Comparison of ENCODE assay signal across 8 cellular contexts in the genomic region with DNA sequence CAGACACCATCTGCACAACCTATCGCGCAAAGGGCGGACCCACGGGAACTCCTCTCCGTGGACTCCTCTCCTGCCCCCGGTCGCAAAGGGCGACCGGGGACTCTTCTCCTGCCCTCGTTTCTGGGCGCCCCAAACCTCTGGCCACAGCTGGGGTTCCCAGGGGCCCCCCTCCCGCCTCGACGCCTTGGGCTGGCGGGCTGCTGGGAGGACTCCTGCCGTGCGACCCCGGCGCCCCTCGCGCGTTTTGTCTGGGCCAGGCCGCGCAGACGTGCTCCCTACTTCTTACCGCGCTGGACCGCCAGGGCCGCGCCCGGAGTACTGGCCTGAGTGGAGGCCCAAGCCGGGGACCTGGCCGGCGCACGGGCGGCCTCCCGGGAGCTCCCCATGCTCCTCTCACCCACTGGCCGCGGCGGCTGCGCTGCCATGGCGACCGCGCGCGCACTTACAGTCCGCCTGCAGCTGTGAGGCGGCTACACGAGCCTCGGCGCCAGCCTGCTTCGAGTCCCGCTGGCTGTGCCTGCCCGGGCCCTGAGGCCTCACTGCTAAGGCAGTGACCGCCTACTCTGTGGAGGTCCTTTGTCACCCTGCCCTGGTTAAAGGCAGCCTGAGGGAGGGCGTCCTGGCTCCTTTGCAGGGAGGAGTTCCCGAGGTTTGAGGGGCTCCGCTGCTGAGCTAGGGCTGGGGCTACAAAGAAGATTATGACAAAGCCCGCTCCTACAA. TPM values are rescaled to one million over a fixed set of nuclear protein-coding genes. Genes with fewer than 3 reads are reported as not detected.
DNase-seq lines count a peak whose midpoint lies in the region; ATAC-seq, FAIRE-seq and TF ChIP-seq lines count a peak whose summit lies in the region.

No MANE protein-coding gene starts in this region.

- dilution Hi-C loops in endothelial cell of umbilical vein (cut with MboI; ENCODE audit: extremely low pct_ligation_motif_present, low sequenced_read_pairs): no loop called here

- no peak overlapping the region for H3K27ac ChIP-seq in endothelial cell of umbilical vein (ENCODE audit: insufficient read depth, low read depth, low read length)

- peak overlapping the region; percentile 22 for H3K9ac ChIP-seq in endothelial cell of umbilical vein (replicated peaks; ENCODE audit: extremely low read depth, insufficient read depth, low read length)

- no peak for TF ChIP-seq POLR2A in endothelial cell of umbilical vein (IDR thresholded peaks at IDR 0.05; ENCODE audit: low read depth, low read length)

- intact Hi-C loops in endothelial cell of umbilical vein (cut with micrococcal nuclease): loop anchor here (1.0 to 2.0 kb wide), 2 partner anchors 39 to 154 kb away; a partner anchor contains a TSS

- no peaks in the 10 kb centered on the region for H3K9me1 ChIP-seq in endothelial cell of umbilical vein (replicated peaks; ENCODE audit: control insufficient read depth, extremely low read depth, insufficient read depth, low read length)

- no peaks in the 10 kb centered on the region for H4K20me1 ChIP-seq in endothelial cell of umbilical vein (replicated peaks; ENCODE audit: control insufficient read depth, extremely low read depth, insufficient read depth, low read length)

- H2AFZ ChIP-seq in endothelial cell of umbilical vein (ENCODE audit: low read depth, low read length): peak overlapping the region; percentile 95

- POLR2A ChIA-PET in endothelial cell of umbilical vein (lab: Charles Lee): interaction anchor here (0.9 kb wide), 1 partner anchor 43 kb away, joined by 3 read pairs; a partner anchor contains a TSS

- CTCF ChIA-PET in endothelial cell of umbilical vein (lab: Charles Lee): interaction anchor here (1.3 kb wide), 1 partner anchor 13 kb away, joined by 3 read pairs; no protein-coding TSS in a partner anchor

- H3K4me2 ChIP-seq in endothelial cell of umbilical vein (ENCODE audit: insufficient read depth, low read length): peak overlapping the region; percentile 74

- H3K4me1 ChIP-seq in endothelial cell of umbilical vein (ENCODE audit: control insufficient read depth, extremely low read depth, insufficient read depth, low read length): peaks cover 15% of the 10 kb centered on the region

- TF ChIP-seq CTCF in endothelial cell of umbilical vein (IDR thresholded peaks at IDR 0.05; ENCODE audit: extremely low read depth in 1 of 2, insufficient read depth in 1 of 2, low read depth in 1 of 2, low read length in 2 of 2): no peak

- no TSS peak for BruUV-seq in endothelial cell of umbilical vein (replicated peaks; lab: Mats Ljungman, UMichigan)

- FAIRE-seq in endothelial cell of umbilical vein (lab: Jason Lieb, UNC): peak; percentile 18

- no peaks in the 10 kb centered on the region for H3K79me2 ChIP-seq in endothelial cell of umbilical vein (ENCODE audit: control insufficient read depth, insufficient read depth, low read length)

- no peaks in the 10 kb centered on the region for H3K27me3 ChIP-seq in endothelial cell of umbilical vein (ENCODE audit: control insufficient read depth in 2 of 2, insufficient read depth in 2 of 2, low read length in 2 of 2)

- no peaks in the 10 kb centered on the region for H3K36me3 ChIP-seq in endothelial cell of umbilical vein (ENCODE audit: control insufficient read depth in 2 of 2, extremely low read depth in 1 of 2, insufficient read depth in 2 of 2, low read length in 2 of 2)

- peak overlapping the region; percentile 11 to 48 (median 44) for H3K4me3 ChIP-seq in endothelial cell of umbilical vein (replicated peaks in 1 of 3; ENCODE audit: insufficient read depth in 1 of 3, low read depth in 1 of 3, low read length in 3 of 3)

- peaks cover 4% of the 10 kb centered on the region for H3K9me3 ChIP-seq in endothelial cell of umbilical vein (replicated peaks; ENCODE audit: control insufficient read depth, insufficient read depth, low read length)

- ATAC-seq in HG02973 (IDR thresholded peaks at IDR 0.05; ENCODE audit: unreplicated experiment): peak; percentile 62

- DNase-seq in NOMO-1 (lab: John Stamatoyannopoulos, UW; ENCODE audit: unreplicated experiment in 2 of 2) (peak; percentile 15 to 38), NOMO-1 treated with dmso at 0.1 percent for 144 hours (lab: John Stamatoyannopoulos, UW; ENCODE audit: unreplicated experiment) (no peak), NCI-H2171 (lab: John Stamatoyannopoulos, UW) (peak; percentile 42), endothelial cell of umbilical vein (ENCODE audit: low read depth, low spot score) (peak; percentile 76), middle frontal gyrus (ENCODE audit: extremely low spot score, low spot score) (peak; percentile 51)
- DNase-seq in activated CD8-positive, alpha-beta memory T cell treated with anti-CD3 and anti-CD28 coated beads for 24 hours: peak; percentile 86
- peak; percentile 0 to 32 for DNase-seq in stimulated activated CD8-positive, alpha-beta memory T cell treated with anti-CD3 and anti-CD28 coated beads, Interleukin-15, amount 100 ng/mL, for 4 hours (ENCODE audit: low read depth in 2 of 2)

TF ChIP-seq in endothelial cell of umbilical vein, 7 proteins besides CTCF, POLR2A, EP300 and RAD21:
- TF ChIP-seq, protein P1, sequence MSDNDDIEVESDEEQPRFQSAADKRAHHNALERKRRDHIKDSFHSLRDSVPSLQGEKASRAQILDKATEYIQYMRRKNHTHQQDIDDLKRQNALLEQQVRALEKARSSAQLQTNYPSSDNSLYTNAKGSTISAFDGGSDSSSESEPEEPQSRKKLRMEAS (IDR thresholded peaks at IDR 0.05; ENCODE audit: insufficient read depth, insufficient read length): no peak
- TF ChIP-seq POLR2AphosphoS5 (IDR thresholded peaks at IDR 0.05; ENCODE audit: insufficient read depth, low read depth, low read length) (no peak), FOS (IDR thresholded peaks at IDR 0.05; ENCODE audit: borderline replicate concordance, insufficient read depth, low read length) (no peak), EZH2 (IDR thresholded peaks at IDR 0.05; ENCODE audit: borderline replicate concordance, low read depth, low read length, severe bottlenecking) (no peak), MYC (IDR thresholded peaks at IDR 0.05; ENCODE audit: low read depth, low read length) (no peak), GATA2 (IDR thresholded peaks at IDR 0.05; ENCODE audit: insufficient read depth, insufficient read length, low read depth, low read length) (no peak), JUN (IDR thresholded peaks at IDR 0.05; ENCODE audit: borderline replicate concordance, insufficient read depth, insufficient read length, low read depth) (no peak)
TF ChIP-seq in endothelial cell of umbilical vein: peak in this region for 0.

RNA-seq across cellular contexts. Expression of a gene that starts 0.4 kb away (rescaled TPM):
- not detected in 2 replicates for total RNA-seq in endothelial cell of umbilical vein
- 0.04 TPM in 1 of 2 replicates, not detected in the other for polyA plus RNA-seq in endothelial cell of umbilical vein
- 0.03 TPM in 1 of 2 replicates, not detected in the other for polyA plus RNA-seq in endothelial cell of umbilical vein (2011; cell fraction: cytosol; rRNA removed)
- not detected in 2 replicates for polyA plus RNA-seq in endothelial cell of umbilical vein (2011; cell fraction: nucleus; rRNA removed)
- not detected in 2 replicates for polyA plus RNA-seq in endothelial cell of umbilical vein (2012)
- polyA minus RNA-seq in endothelial cell of umbilical vein: not detected in 2 replicates
- polyA minus RNA-seq in endothelial cell of umbilical vein (2011; cell fraction: cytosol; rRNA and poly(A)+ RNA removed): not detected
- polyA minus RNA-seq in endothelial cell of umbilical vein (2011; cell fraction: nucleus; rRNA and poly(A)+ RNA removed): not detected in 2 replicates

RNA-seq across cellular contexts. Expression of a gene that starts 0.4 kb away (rescaled TPM):
- total RNA-seq in endothelial cell of umbilical vein: 2.4 and 2.5 TPM in 2 replicates
- polyA plus RNA-seq in endothelial cell of umbilical vein: 0.59 and 0.72 TPM in 2 replicates
- polyA plus RNA-seq in endothelial cell of umbilical vein (2011; cell fraction: cytosol; rRNA removed): 0.83 and 1.0 TPM in 2 replicates
- 1.7 and 2.1 TPM in 2 replicates for polyA plus RNA-seq in endothelial cell of umbilical vein (2011; cell fraction: nucleus; rRNA removed)
- 1.1 and 1.8 TPM in 2 replicates for polyA plus RNA-seq in endothelial cell of umbilical vein (2012)
- 0.42 and 1.4 TPM in 2 replicates for polyA minus RNA-seq in endothelial cell of umbilical vein
- polyA minus RNA-seq in endothelial cell of umbilical vein (2011; cell fraction: cytosol; rRNA and poly(A)+ RNA removed): not detected
- polyA minus RNA-seq in endothelial cell of umbilical vein (2011; cell fraction: nucleus; rRNA and poly(A)+ RNA removed): 1.3 and 1.7 TPM in 2 replicates

RNA-seq across cellular contexts. Expression of a gene that starts 39.1 kb away (rescaled TPM):
- total RNA-seq in endothelial cell of umbilical vein: 11.7 and 12.7 TPM in 2 replicates
- 5.5 and 7.1 TPM in 2 replicates for polyA plus RNA-seq in endothelial cell of umbilical vein
- 10.6 and 11.2 TPM in 2 replicates for polyA plus RNA-seq in endothelial cell of umbilical vein (2011; cell fraction: cytosol; rRNA removed)
- 18.9 and 25.3 TPM in 2 replicates for polyA plus RNA-seq in endothelial cell of umbilical vein (2011; cell fraction: nucleus; rRNA removed)
- polyA plus RNA-seq in endothelial cell of umbilical vein (2012): 11.7 and 12.4 TPM in 2 replicates
- polyA minus RNA-seq in endothelial cell of umbilical vein: 11.0 and 12.7 TPM in 2 replicates
- 10.3 TPM for polyA minus RNA-seq in endothelial cell of umbilical vein (2011; cell fraction: cytosol; rRNA and poly(A)+ RNA removed)
- 17.5 and 24.7 TPM in 2 replicates for polyA minus RNA-seq in endothelial cell of umbilical vein (2011; cell fraction: nucleus; rRNA and poly(A)+ RNA removed)

RNA-seq across cellular contexts. Expression of a gene that starts 42.9 kb away (rescaled TPM):
- total RNA-seq in endothelial cell of umbilical vein: 3.3 and 5.1 TPM in 2 replicates
- polyA plus RNA-seq in endothelial cell of umbilical vein: 2.1 and 2.6 TPM in 2 replicates
- polyA plus RNA-seq in endothelial cell of umbilical vein (2011; cell fraction: cytosol; rRNA removed): 1.7 and 2.3 TPM in 2 replicates
- polyA plus RNA-seq in endothelial cell of umbilical vein (2011; cell fraction: nucleus; rRNA removed): 1.1 and 1.4 TPM in 2 replicates
- polyA plus RNA-seq in endothelial cell of umbilical vein (2012): 2.6 and 3.3 TPM in 2 replicates
- polyA minus RNA-seq in endothelial cell of umbilical vein: 3.6 and 3.9 TPM in 2 replicates
- polyA minus RNA-seq in endothelial cell of umbilical vein (2011; cell fraction: cytosol; rRNA and poly(A)+ RNA removed): 2.4 TPM
- 0.77 and 1.1 TPM in 2 replicates for polyA minus RNA-seq in endothelial cell of umbilical vein (2011; cell fraction: nucleus; rRNA and poly(A)+ RNA removed)

RNA-seq across cellular contexts. Expression of a gene that starts 47.4 kb away (rescaled TPM):
- total RNA-seq in endothelial cell of umbilical vein: 6.1 and 10.0 TPM in 2 replicates
- polyA plus RNA-seq in endothelial cell of umbilical vein: 2.6 TPM in 2 replicates
- polyA plus RNA-seq in endothelial cell of umbilical vein (2011; cell fraction: cytosol; rRNA removed): 0.37 and 1.4 TPM in 2 replicates
- polyA plus RNA-seq in endothelial cell of umbilical vein (2011; cell fraction: nucleus; rRNA removed): 3.4 and 3.7 TPM in 2 replicates
- 1.3 TPM in 1 of 2 replicates, not detected in the other for polyA plus RNA-seq in endothelial cell of umbilical vein (2012)
- 5.8 and 15.0 TPM in 2 replicates for polyA minus RNA-seq in endothelial cell of umbilical vein
- 291 TPM for polyA minus RNA-seq in endothelial cell of umbilical vein (2011; cell fraction: cytosol; rRNA and poly(A)+ RNA removed)
- 76.2 and 98.7 TPM in 2 replicates for polyA minus RNA-seq in endothelial cell of umbilical vein (2011; cell fraction: nucleus; rRNA and poly(A)+ RNA removed)
